13 cellular contexts compared by ENCODE assay signal in the genomic region with DNA sequence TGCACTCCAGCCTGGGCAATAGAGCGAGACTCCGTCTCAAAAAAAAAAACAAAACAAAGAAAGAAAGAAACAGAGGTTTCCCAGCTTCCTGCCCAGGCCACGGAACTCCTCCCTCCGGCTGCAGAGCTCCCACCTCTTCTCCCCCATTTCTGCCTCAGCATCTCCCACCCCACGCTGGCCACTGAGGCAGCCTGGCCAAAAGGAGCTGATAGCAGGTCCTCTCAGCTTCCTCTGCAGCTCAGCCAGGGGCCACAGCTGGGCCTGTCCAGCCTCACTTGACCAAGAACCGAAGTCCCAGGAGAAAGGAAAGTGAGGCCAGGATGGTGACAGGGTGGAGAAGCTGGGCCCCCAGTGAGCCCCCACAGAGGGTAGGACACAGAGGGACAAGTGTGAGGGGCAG. TPM values are rescaled to one million over a fixed set of nuclear protein-coding genes. Genes with fewer than 3 reads are reported as not detected.
DNase-seq lines count a peak whose midpoint lies in the region; ATAC-seq and TF ChIP-seq lines count a peak whose summit lies in the region.
"Had no signal": no experiment of that assay in that cellular context is flagged by ENCODE, and none has a peak within 500 bp of the region (broad histone marks: within the 10 kb centered on the region; RNA-seq: fewer than 3 reads in every experiment).

No MANE protein-coding gene starts in this region.

- no peaks in the 10 kb centered on the region for H3K27me3 Mint-ChIP-seq in activated CD4-positive, alpha-beta T cell treated with anti-CD3 and anti-CD28 coated beads for 36 hours
- no peaks in the 10 kb centered on the region for H3K27me3 Mint-ChIP-seq in activated naive CD8-positive, alpha-beta T cell
- peaks cover 3% of the 10 kb centered on the region for H3K27me3 Mint-ChIP-seq in progenitor cell of endocrine pancreas
- H3K27me3 Mint-ChIP-seq: activated B cell treated with CpG ODN at 0.5 μM for 24 hours had no signal

- H3K27ac Mint-ChIP-seq in activated CD4-positive, alpha-beta T cell treated with anti-CD3 and anti-CD28 coated beads for 36 hours: peak overlapping the region; percentile 87
- H3K27ac Mint-ChIP-seq in activated naive CD8-positive, alpha-beta T cell: peak overlapping the region; percentile 97
- H3K27ac Mint-ChIP-seq in progenitor cell of endocrine pancreas: no peak overlapping the region

- intact Hi-C loops in activated CD4-positive, alpha-beta T cell treated with anti-CD3 and anti-CD28 coated beads for 36 hours (cut with DNase I, micrococcal nuclease): loop anchor here (1.0 to 10.0 kb wide), 4 partner anchors 26 to 111 kb away; no protein-coding TSS in a partner anchor
- intact Hi-C loops in right lobe of liver (cut with DNase I) (no loop called here), stomach (cut with DNase I; ENCODE audit: low total_unique reads) (no loop called here)

- TF ChIP-seq EP300 in stomach (IDR thresholded peaks at IDR 0.05): no peak

- WGBS in right lobe of liver (ENCODE audit: insufficient coverage, low coverage, low lambda C conversion rate, missing lambda C conversion rate): 84% methylated on average over 3 of the region's 6 CpGs
- 84 to 93% (median 90%) methylated on average over 6 of the region's 6 CpGs for WGBS in stomach, 5 donors

- H3K36me3 ChIP-seq in right lobe of liver (no peaks in the 10 kb centered on the region), stomach (no peaks in the 10 kb centered on the region)
- H3K36me3 ChIP-seq: HAP-1 had no signal

- peak overlapping the region in 2 of 3 donors; percentile 40 to 72 for H3K27ac ChIP-seq in right lobe of liver
- peak overlapping the region; percentile 74 to 86 (median 78) for H3K27ac ChIP-seq in stomach

- CTCF ChIA-PET in activated CD4-positive, alpha-beta T cell treated with anti-CD3 and anti-CD28 coated beads for 36 hours (lab: Charles Lee): interaction anchor here (0.6 to 2.0 kb wide), 3 partner anchors 33 to 304 kb away, joined by 3 to 5 read pairs (median 3); a partner anchor contains a TSS

- DNase-seq in activated CD4-positive, alpha-beta T cell treated with anti-CD3 and anti-CD28 coated beads for 36 hours: no peak
- no peak for DNase-seq in activated CD4-positive, alpha-beta T cell treated with anti-CD3 and anti-CD28 coated beads, Interleukin-2, amount 50 U/mL, for 4 hours
- DNase-seq in right lobe of liver (no peak), stomach (no peak), NCI-H2227 (lab: John Stamatoyannopoulos, UW; ENCODE audit: unreplicated experiment) (no peak), progenitor cell of endocrine pancreas (ENCODE audit: low spot score, unreplicated experiment) (no peak), ACHN (no peak)
- DNase-seq: 8988T, activated B cell treated with CpG ODN at 0.5 μM for 24 hours, left colon, NCI-H146 had no signal

- H3K9me3 Mint-ChIP-seq in activated CD4-positive, alpha-beta T cell treated with anti-CD3 and anti-CD28 coated beads for 36 hours (ENCODE audit: low read depth): no peaks in the 10 kb centered on the region
- no peaks in the 10 kb centered on the region for H3K9me3 Mint-ChIP-seq in activated naive CD8-positive, alpha-beta T cell (ENCODE audit: low read depth)
- H3K9me3 Mint-ChIP-seq in progenitor cell of endocrine pancreas (ENCODE audit: low read depth): no peaks in the 10 kb centered on the region
- H3K9me3 Mint-ChIP-seq: activated B cell treated with CpG ODN at 0.5 μM for 24 hours had no signal

- TF ChIP-seq CTCF in right lobe of liver (IDR thresholded peaks at IDR 0.05) (no peak), stomach (IDR thresholded peaks at IDR 0.05) (no peak), progenitor cell of endocrine pancreas (IDR thresholded peaks at IDR 0.05; ENCODE audit: unreplicated experiment) (no peak)

- ATAC-seq in activated CD4-positive, alpha-beta T cell treated with anti-CD3 and anti-CD28 coated beads for 36 hours: no peak
- no peak for ATAC-seq in right lobe of liver

- POLR2A ChIA-PET in activated CD4-positive, alpha-beta T cell treated with anti-CD3 and anti-CD28 coated beads for 36 hours (lab: Charles Lee): interaction anchor here (0.7 kb wide), 1 partner anchor 30 kb away, joined by 6 read pairs; no protein-coding TSS in a partner anchor

- H3K4me1 ChIP-seq in right lobe of liver (peaks cover 0 to 9% (median 4%) of the 10 kb centered on the region in 4 donors), stomach (peaks cover 14 to 25% (median 17%) of the 10 kb centered on the region in 4 donors)
- H3K4me1 ChIP-seq: HAP-1 had no signal

- H3K9me3 ChIP-seq in right lobe of liver (no peaks in the 10 kb centered on the region), stomach (no peaks in the 10 kb centered on the region)
- H3K9me3 ChIP-seq: HAP-1 had no signal

- peaks cover 32% of the 10 kb centered on the region for H3K4me1 Mint-ChIP-seq in activated CD4-positive, alpha-beta T cell treated with anti-CD3 and anti-CD28 coated beads for 36 hours
- peaks cover 47% of the 10 kb centered on the region for H3K4me1 Mint-ChIP-seq in activated naive CD8-positive, alpha-beta T cell (ENCODE audit: low read depth)
- H3K4me1 Mint-ChIP-seq in progenitor cell of endocrine pancreas (ENCODE audit: low read depth): no peaks in the 10 kb centered on the region

- no peak overlapping the region for H3K4me3 Mint-ChIP-seq in activated CD4-positive, alpha-beta T cell treated with anti-CD3 and anti-CD28 coated beads for 36 hours
- peak overlapping the region; percentile 85 for H3K4me3 Mint-ChIP-seq in activated naive CD8-positive, alpha-beta T cell
- no peak overlapping the region for H3K4me3 Mint-ChIP-seq in progenitor cell of endocrine pancreas (ENCODE audit: low read depth)
- H3K4me3 Mint-ChIP-seq: activated B cell treated with CpG ODN at 0.5 μM for 24 hours had no signal

- TF ChIP-seq POLR2A in right lobe of liver (IDR thresholded peaks at IDR 0.05): no peak
- no peak for TF ChIP-seq POLR2A in stomach (IDR thresholded peaks at IDR 0.05)

- H3K4me3 ChIP-seq in right lobe of liver: no peak overlapping the region
- no peak overlapping the region for H3K4me3 ChIP-seq in stomach
- H3K4me3 ChIP-seq: HAP-1 had no signal

- in situ Hi-C loops in ACHN (cut with HindIII; ENCODE audit: low pct_ligation_motif_present, low pct_unique_long_range_greater_than_20kb, low sequenced_read_pairs): no loop called here

- H3K36me3 Mint-ChIP-seq in activated CD4-positive, alpha-beta T cell treated with anti-CD3 and anti-CD28 coated beads for 36 hours (ENCODE audit: low read depth): no peaks in the 10 kb centered on the region
- no peaks in the 10 kb centered on the region for H3K36me3 Mint-ChIP-seq in activated naive CD8-positive, alpha-beta T cell
- H3K36me3 Mint-ChIP-seq in progenitor cell of endocrine pancreas (ENCODE audit: insufficient read depth): no peaks in the 10 kb centered on the region

- no peaks in the 10 kb centered on the region for H3K27me3 ChIP-seq in right lobe of liver
- H3K27me3 ChIP-seq in stomach: no peaks in the 10 kb centered on the region

RNA-seq across cellular contexts. Expression of a gene that starts 33.4 kb away (rescaled TPM):
- 10 to 100 TPM; 11.5 to 12.8 TPM for total RNA-seq in activated CD4-positive, alpha-beta T cell treated with anti-CD3 and anti-CD28 coated beads for 36 hours
- 10 to 100 TPM; 17.2 to 65.7 (median 34.2) TPM for total RNA-seq in right lobe of liver
- total RNA-seq in stomach: 100 to 1,000 TPM in 3 of 5 donors, 10 to 100 TPM in 2; 68.1 to 297 (median 154) TPM
- 100 to 1,000 TPM in 2 of 3 donors, 10 to 100 TPM in 1; 51.0 to 421 (median 124) TPM for polyA plus RNA-seq in stomach
- 6.0 and 10.8 TPM in 2 replicates for total RNA-seq in progenitor cell of endocrine pancreas

RNA-seq across cellular contexts. Expression of a gene that starts 42.3 kb away (rescaled TPM):
- total RNA-seq in activated CD4-positive, alpha-beta T cell treated with anti-CD3 and anti-CD28 coated beads for 36 hours: under 1 TPM in 1 of 2 experiments, not detected in 1; 0.07 TPM
- total RNA-seq in right lobe of liver: 10 to 100 TPM in 3 of 6 experiments, 1 to 10 TPM in 3; 5.7 to 16.6 (median 9.6) TPM
- 100 to 1,000 TPM in 1 of 5 donors, 10 to 100 TPM in 4; 49.0 to 103 (median 69.6) TPM for total RNA-seq in stomach
- polyA plus RNA-seq in stomach: 10 to 100 TPM in 1 of 3 donors, 1 to 10 TPM in 2; 3.1 to 22.7 (median 3.2) TPM
- total RNA-seq in progenitor cell of endocrine pancreas: 0.10 and 0.22 TPM in 2 replicates
- total RNA-seq: activated B cell treated with CpG ODN at 0.5 μM for 24 hours had no signal

Comparison
In these comparisons a context has a peak if more than half of its experiments do, and no peak if none do; other contexts are left out.
1. intact Hi-C loops: an anchor here in activated CD4-positive, alpha-beta T cell treated with anti-CD3 and anti-CD28 coated beads for 36 hours (1.0 to 10.0 kb wide); none called in right lobe of liver and stomach.